11 cellular contexts compared by ENCODE assay signal in genomic region chrX:112761239-112762207, GRCh38.
DNase-seq lines count a peak whose midpoint lies in the region; ATAC-seq and TF ChIP-seq lines count a peak whose summit lies in the region.
"Had no signal": no experiment of that assay in that cellular context is flagged by ENCODE, and none has a peak within 500 bp of the region (broad histone marks: within the 10 kb centered on the region; RNA-seq: fewer than 3 reads in every experiment).

No MANE protein-coding gene starts in this region.

- H3K4me3 ChIP-seq in NB4 (ENCODE audit: low read depth, low read length) (no peak overlapping the region), brain microvascular endothelial cell (ENCODE audit: low read depth, low read length) (no peak overlapping the region)

- in situ Hi-C loops in brain microvascular endothelial cell (cut with HindIII; ENCODE audit: low pct_ligation_motif_present, low sequenced_read_pairs): no loop called here

- TF ChIP-seq CTCF in GM10248 (IDR thresholded peaks at IDR 0.05; ENCODE audit: control extremely low read depth, extremely low read depth, low read depth, missing control alignments) (no peak), NB4 (IDR thresholded peaks at IDR 0.05; ENCODE audit: low read depth, low read length) (no peak), brain microvascular endothelial cell (IDR thresholded peaks at IDR 0.05; ENCODE audit: low read depth, low read length, missing control alignments) (no peak)

- no peak for TF ChIP-seq POLR2A in NB4 (IDR thresholded peaks at IDR 0.05; ENCODE audit: extremely low read depth, insufficient read length)
- TF ChIP-seq POLR2A in erythroblast (IDR thresholded peaks at IDR 0.05; ENCODE audit: low read length): no peak

- no peak overlapping the region for H3K27ac ChIP-seq in brain microvascular endothelial cell

- ATAC-seq in GM19397 (IDR thresholded peaks at IDR 0.05; ENCODE audit: unreplicated experiment) (peak; percentile 84), HG02970 (IDR thresholded peaks at IDR 0.05; ENCODE audit: low FRiP score, unreplicated experiment) (peak; percentile 71)
- ATAC-seq: natural killer cell treated with Interleukin-12 subunit alpha and Interleukin-12 subunit beta and Interleukin-15 and Interleukin-18, amount 100 ng/mL, for 72 hours had no signal

- CTCF ChIA-PET in GM10248 (lab: Yijun Ruan, JAX): interaction anchor here (1.5 kb wide), 1 partner anchor 8 kb away, joined by 3 read pairs; no protein-coding TSS in a partner anchor

- POLR2A ChIA-PET in GM10248 (lab: Yijun Ruan, JAX): no interaction called here

- peak; percentile 34 for DNase-seq in GM10248 (ENCODE audit: extremely low spot score)
- peak; percentile 0 for DNase-seq in NB4 (ENCODE audit: low read depth)
- DNase-seq in brain microvascular endothelial cell: no peak
- DNase-seq in AG20443 (ENCODE audit: low spot score): no peak
- DNase-seq in erythroblast (lab: John Stamatoyannopoulos, UW): no peak
- DNase-seq in activated gamma-delta T cell (lab: John Stamatoyannopoulos, UW): no peak
- DNase-seq: GOT3, NCI-H187 treated with DMSO at 0.1 percent for 48 hours had no signal

- H3K36me3 ChIP-seq in brain microvascular endothelial cell (replicated peaks): no peaks in the 10 kb centered on the region

- no peaks in the 10 kb centered on the region for H3K27me3 ChIP-seq in brain microvascular endothelial cell (replicated peaks)

Comparison
In these comparisons a context has a peak if more than half of its experiments do, and no peak if none do; other contexts are left out.
1. DNase-seq: peak in GM10248 (single experiment) and NB4 (single experiment); none in brain microvascular endothelial cell (single experiment), AG20443 (single experiment), erythroblast (0 of 2) and activated gamma-delta T cell (single experiment).